In the genomic region with DNA sequence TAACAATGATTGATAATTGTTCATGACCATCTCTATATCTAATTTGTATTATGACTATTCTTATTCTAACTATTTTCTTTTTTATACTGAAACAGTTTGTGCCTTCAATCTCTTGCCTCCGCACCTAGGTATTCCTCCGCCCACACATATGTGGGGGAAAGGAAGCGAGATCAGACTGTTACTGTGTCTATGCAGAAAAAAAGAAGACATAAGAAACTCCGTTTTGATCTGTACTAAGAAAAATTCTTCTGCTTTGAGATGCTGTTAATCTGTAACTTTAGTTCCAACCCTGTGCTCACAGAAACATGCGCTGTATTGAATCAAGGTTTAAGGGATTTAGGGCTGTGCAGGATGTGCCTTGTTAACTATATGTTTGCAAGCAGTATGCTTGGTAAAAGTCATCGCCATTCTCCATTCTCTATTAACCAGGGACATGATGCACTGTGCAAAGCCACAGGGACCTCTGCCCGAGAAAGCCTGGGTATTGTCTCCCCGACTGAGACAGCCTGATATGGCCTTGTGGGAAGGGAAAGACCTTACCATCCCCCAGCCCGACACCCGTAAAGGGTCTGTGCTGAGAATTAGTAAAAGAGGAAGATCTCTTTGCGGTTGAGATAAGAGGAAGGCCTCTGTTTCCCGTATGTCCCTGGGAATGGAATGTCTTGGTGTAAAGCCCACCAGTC, we compare ENCODE assay signal across 1 cellular context.
TF ChIP-seq lines count a peak whose summit lies in the region.

No MANE protein-coding gene starts in this region.

TF ChIP-seq in HepG2, 621 proteins besides CTCF, POLR2A, EP300 and RAD21 (continues in another document):
- TF ChIP-seq IKZF1 (IDR thresholded peaks at IDR 0.05) (no peak), TARDBP (CRISPR knock-in tag; IDR thresholded peaks at IDR 0.05) (0 out of 2 replicates have a peak, but pooled peaks have one; percentile 45), PPARG (CRISPR knock-in tag; conservative IDR thresholded peaks at IDR 0.05) (0 out of 2 replicates have a peak, but pooled peaks have one; percentile 27), ZNF550 (CRISPR knock-in tag; IDR thresholded peaks at IDR 0.05; ENCODE audit: borderline replicate concordance) (no peak), ZNF160 (CRISPR knock-in tag; IDR thresholded peaks at IDR 0.05) (no peak), ZNF891 (CRISPR knock-in tag; IDR thresholded peaks at IDR 0.05) (no peak), GABPA (IDR thresholded peaks at IDR 0.05; ENCODE audit: low read depth, low read length) (no peak), GABPA (CRISPR knock-in tag; IDR thresholded peaks at IDR 0.05; ENCODE audit: low read depth) (peak; percentile 21; the same call in 1 of the 2 replicates), MYC (CRISPR knock-in tag; IDR thresholded peaks at IDR 0.05; ENCODE audit: borderline replicate concordance) (no peak), HHEX (CRISPR knock-in tag; IDR thresholded peaks at IDR 0.05) (no peak), SP4 (CRISPR knock-in tag; IDR thresholded peaks at IDR 0.05) (0 out of 2 replicates have a peak, but pooled peaks have one; percentile 26), SIX4 (CRISPR knock-in tag; IDR thresholded peaks at IDR 0.05) (no peak), TEAD3 (CRISPR knock-in tag; optimal IDR thresholded peaks at IDR 0.05; ENCODE audit: borderline replicate concordance) (peak; percentile 45), NR1H2 (CRISPR knock-in tag; IDR thresholded peaks at IDR 0.05; ENCODE audit: borderline replicate concordance, low read depth) (no peak), ZNF713 (CRISPR knock-in tag; IDR thresholded peaks at IDR 0.05) (no peak), ZNF205 (CRISPR knock-in tag; IDR thresholded peaks at IDR 0.05) (no peak), SSRP1 (CRISPR knock-in tag; IDR thresholded peaks at IDR 0.05) (no peak), ZNF333 (CRISPR knock-in tag; IDR thresholded peaks at IDR 0.05; ENCODE audit: borderline replicate concordance) (no peak), STAG1 (CRISPR knock-in tag; IDR thresholded peaks at IDR 0.05) (no peak), CREB1 (IDR thresholded peaks at IDR 0.05) (no peak), CREB1 (CRISPR knock-in tag; IDR thresholded peaks at IDR 0.05) (no peak), MIER3 (CRISPR knock-in tag; IDR thresholded peaks at IDR 0.05; ENCODE audit: borderline replicate concordance) (peak; percentile 11; the same call in 1 of the 2 replicates), MED8 (CRISPR knock-in tag; IDR thresholded peaks at IDR 0.05; ENCODE audit: insufficient replicate concordance) (no peak), RARG (CRISPR knock-in tag; IDR thresholded peaks at IDR 0.05; ENCODE audit: low read depth) (no peak), ZNF224 (CRISPR knock-in tag; IDR thresholded peaks at IDR 0.05) (no peak), KMT2B (CRISPR knock-in tag; IDR thresholded peaks at IDR 0.05) (no peak), ZNF607 (CRISPR knock-in tag; IDR thresholded peaks at IDR 0.05; ENCODE audit: borderline replicate concordance) (no peak), SIN3A (IDR thresholded peaks at IDR 0.05; ENCODE audit: borderline replicate concordance, low read depth, low read length) (no peak), SAFB2 (CRISPR knock-in tag; IDR thresholded peaks at IDR 0.05; ENCODE audit: borderline replicate concordance, low read depth) (no peak), ZNF317 (CRISPR knock-in tag; IDR thresholded peaks at IDR 0.05) (0 out of 2 replicates have a peak, but pooled peaks have one; percentile 22)
- TF ChIP-seq, protein P1, sequence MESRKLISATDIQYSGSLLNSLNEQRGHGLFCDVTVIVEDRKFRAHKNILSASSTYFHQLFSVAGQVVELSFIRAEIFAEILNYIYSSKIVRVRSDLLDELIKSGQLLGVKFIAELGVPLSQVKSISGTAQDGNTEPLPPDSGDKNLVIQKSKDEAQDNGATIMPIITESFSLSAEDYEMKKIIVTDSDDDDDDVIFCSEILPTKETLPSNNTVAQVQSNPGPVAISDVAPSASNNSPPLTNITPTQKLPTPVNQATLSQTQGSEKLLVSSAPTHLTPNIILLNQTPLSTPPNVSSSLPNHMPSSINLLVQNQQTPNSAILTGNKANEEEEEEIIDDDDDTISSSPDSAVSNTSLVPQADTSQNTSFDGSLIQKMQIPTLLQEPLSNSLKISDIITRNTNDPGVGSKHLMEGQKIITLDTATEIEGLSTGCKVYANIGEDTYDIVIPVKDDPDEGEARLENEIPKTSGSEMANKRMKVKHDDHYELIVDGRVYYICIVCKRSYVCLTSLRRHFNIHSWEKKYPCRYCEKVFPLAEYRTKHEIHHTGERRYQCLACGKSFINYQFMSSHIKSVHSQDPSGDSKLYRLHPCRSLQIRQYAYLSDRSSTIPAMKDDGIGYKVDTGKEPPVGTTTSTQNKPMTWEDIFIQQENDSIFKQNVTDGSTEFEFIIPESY (CRISPR knock-in tag; IDR thresholded peaks at IDR 0.05): no peak
- TF ChIP-seq, protein P2, sequence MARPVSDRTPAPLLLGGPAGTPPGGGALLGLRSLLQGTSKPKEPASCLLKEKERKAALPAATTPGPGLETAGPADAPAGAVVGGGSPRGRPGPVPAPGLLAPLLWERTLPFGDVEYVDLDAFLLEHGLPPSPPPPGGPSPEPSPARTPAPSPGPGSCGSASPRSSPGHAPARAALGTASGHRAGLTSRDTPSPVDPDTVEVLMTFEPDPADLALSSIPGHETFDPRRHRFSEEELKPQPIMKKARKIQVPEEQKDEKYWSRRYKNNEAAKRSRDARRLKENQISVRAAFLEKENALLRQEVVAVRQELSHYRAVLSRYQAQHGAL (CRISPR knock-in tag; IDR thresholded peaks at IDR 0.05; ENCODE audit: not compliant biosample characterization): no peak
- TF ChIP-seq, protein P3, sequence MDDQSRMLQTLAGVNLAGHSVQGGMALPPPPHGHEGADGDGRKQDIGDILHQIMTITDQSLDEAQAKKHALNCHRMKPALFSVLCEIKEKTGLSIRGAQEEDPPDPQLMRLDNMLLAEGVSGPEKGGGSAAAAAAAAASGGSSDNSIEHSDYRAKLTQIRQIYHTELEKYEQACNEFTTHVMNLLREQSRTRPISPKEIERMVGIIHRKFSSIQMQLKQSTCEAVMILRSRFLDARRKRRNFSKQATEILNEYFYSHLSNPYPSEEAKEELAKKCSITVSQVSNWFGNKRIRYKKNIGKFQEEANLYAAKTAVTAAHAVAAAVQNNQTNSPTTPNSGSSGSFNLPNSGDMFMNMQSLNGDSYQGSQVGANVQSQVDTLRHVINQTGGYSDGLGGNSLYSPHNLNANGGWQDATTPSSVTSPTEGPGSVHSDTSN (CRISPR knock-in tag; IDR thresholded peaks at IDR 0.05; ENCODE audit: borderline replicate concordance): no peak
- TF ChIP-seq, protein P4, sequence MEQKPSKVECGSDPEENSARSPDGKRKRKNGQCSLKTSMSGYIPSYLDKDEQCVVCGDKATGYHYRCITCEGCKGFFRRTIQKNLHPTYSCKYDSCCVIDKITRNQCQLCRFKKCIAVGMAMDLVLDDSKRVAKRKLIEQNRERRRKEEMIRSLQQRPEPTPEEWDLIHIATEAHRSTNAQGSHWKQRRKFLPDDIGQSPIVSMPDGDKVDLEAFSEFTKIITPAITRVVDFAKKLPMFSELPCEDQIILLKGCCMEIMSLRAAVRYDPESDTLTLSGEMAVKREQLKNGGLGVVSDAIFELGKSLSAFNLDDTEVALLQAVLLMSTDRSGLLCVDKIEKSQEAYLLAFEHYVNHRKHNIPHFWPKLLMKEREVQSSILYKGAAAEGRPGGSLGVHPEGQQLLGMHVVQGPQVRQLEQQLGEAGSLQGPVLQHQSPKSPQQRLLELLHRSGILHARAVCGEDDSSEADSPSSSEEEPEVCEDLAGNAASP (CRISPR knock-in tag; IDR thresholded peaks at IDR 0.05; ENCODE audit: borderline replicate concordance): no peak
- TF ChIP-seq, protein P5, sequence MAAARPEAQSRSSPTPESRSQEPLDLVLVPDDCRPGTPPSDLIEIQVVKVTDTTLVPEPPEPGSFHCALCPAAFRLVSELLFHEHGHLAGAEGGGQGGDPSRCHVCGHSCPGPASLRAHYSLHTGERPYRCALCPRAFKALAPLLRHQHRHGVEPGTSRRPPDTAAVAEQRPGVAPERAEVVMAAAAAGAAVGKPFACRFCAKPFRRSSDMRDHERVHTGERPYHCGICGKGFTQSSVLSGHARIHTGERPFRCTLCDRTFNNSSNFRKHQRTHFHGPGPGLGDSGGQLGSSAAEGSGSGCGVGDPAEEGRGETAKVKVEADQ (CRISPR knock-in tag; IDR thresholded peaks at IDR 0.05; ENCODE audit: borderline replicate concordance): no peak
- TF ChIP-seq, protein P6, sequence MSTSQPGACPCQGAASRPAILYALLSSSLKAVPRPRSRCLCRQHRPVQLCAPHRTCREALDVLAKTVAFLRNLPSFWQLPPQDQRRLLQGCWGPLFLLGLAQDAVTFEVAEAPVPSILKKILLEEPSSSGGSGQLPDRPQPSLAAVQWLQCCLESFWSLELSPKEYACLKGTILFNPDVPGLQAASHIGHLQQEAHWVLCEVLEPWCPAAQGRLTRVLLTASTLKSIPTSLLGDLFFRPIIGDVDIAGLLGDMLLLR (CRISPR knock-in tag; IDR thresholded peaks at IDR 0.05): no peak
- TF ChIP-seq, protein P7, sequence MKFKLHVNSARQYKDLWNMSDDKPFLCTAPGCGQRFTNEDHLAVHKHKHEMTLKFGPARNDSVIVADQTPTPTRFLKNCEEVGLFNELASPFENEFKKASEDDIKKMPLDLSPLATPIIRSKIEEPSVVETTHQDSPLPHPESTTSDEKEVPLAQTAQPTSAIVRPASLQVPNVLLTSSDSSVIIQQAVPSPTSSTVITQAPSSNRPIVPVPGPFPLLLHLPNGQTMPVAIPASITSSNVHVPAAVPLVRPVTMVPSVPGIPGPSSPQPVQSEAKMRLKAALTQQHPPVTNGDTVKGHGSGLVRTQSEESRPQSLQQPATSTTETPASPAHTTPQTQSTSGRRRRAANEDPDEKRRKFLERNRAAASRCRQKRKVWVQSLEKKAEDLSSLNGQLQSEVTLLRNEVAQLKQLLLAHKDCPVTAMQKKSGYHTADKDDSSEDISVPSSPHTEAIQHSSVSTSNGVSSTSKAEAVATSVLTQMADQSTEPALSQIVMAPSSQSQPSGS (CRISPR knock-in tag; IDR thresholded peaks at IDR 0.05): no peak
- TF ChIP-seq, protein P8, sequence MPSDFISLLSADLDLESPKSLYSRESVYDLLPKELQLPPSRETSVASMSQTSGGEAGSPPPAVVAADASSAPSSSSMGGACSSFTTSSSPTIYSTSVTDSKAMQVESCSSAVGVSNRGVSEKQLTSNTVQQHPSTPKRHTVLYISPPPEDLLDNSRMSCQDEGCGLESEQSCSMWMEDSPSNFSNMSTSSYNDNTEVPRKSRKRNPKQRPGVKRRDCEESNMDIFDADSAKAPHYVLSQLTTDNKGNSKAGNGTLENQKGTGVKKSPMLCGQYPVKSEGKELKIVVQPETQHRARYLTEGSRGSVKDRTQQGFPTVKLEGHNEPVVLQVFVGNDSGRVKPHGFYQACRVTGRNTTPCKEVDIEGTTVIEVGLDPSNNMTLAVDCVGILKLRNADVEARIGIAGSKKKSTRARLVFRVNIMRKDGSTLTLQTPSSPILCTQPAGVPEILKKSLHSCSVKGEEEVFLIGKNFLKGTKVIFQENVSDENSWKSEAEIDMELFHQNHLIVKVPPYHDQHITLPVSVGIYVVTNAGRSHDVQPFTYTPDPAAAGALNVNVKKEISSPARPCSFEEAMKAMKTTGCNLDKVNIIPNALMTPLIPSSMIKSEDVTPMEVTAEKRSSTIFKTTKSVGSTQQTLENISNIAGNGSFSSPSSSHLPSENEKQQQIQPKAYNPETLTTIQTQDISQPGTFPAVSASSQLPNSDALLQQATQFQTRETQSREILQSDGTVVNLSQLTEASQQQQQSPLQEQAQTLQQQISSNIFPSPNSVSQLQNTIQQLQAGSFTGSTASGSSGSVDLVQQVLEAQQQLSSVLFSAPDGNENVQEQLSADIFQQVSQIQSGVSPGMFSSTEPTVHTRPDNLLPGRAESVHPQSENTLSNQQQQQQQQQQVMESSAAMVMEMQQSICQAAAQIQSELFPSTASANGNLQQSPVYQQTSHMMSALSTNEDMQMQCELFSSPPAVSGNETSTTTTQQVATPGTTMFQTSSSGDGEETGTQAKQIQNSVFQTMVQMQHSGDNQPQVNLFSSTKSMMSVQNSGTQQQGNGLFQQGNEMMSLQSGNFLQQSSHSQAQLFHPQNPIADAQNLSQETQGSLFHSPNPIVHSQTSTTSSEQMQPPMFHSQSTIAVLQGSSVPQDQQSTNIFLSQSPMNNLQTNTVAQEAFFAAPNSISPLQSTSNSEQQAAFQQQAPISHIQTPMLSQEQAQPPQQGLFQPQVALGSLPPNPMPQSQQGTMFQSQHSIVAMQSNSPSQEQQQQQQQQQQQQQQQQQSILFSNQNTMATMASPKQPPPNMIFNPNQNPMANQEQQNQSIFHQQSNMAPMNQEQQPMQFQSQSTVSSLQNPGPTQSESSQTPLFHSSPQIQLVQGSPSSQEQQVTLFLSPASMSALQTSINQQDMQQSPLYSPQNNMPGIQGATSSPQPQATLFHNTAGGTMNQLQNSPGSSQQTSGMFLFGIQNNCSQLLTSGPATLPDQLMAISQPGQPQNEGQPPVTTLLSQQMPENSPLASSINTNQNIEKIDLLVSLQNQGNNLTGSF (CRISPR knock-in tag; IDR thresholded peaks at IDR 0.05): no peak
- TF ChIP-seq, protein P9, sequence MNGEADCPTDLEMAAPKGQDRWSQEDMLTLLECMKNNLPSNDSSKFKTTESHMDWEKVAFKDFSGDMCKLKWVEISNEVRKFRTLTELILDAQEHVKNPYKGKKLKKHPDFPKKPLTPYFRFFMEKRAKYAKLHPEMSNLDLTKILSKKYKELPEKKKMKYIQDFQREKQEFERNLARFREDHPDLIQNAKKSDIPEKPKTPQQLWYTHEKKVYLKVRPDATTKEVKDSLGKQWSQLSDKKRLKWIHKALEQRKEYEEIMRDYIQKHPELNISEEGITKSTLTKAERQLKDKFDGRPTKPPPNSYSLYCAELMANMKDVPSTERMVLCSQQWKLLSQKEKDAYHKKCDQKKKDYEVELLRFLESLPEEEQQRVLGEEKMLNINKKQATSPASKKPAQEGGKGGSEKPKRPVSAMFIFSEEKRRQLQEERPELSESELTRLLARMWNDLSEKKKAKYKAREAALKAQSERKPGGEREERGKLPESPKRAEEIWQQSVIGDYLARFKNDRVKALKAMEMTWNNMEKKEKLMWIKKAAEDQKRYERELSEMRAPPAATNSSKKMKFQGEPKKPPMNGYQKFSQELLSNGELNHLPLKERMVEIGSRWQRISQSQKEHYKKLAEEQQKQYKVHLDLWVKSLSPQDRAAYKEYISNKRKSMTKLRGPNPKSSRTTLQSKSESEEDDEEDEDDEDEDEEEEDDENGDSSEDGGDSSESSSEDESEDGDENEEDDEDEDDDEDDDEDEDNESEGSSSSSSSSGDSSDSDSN (CRISPR knock-in tag; IDR thresholded peaks at IDR 0.05): no peak
- TF ChIP-seq, protein P10, sequence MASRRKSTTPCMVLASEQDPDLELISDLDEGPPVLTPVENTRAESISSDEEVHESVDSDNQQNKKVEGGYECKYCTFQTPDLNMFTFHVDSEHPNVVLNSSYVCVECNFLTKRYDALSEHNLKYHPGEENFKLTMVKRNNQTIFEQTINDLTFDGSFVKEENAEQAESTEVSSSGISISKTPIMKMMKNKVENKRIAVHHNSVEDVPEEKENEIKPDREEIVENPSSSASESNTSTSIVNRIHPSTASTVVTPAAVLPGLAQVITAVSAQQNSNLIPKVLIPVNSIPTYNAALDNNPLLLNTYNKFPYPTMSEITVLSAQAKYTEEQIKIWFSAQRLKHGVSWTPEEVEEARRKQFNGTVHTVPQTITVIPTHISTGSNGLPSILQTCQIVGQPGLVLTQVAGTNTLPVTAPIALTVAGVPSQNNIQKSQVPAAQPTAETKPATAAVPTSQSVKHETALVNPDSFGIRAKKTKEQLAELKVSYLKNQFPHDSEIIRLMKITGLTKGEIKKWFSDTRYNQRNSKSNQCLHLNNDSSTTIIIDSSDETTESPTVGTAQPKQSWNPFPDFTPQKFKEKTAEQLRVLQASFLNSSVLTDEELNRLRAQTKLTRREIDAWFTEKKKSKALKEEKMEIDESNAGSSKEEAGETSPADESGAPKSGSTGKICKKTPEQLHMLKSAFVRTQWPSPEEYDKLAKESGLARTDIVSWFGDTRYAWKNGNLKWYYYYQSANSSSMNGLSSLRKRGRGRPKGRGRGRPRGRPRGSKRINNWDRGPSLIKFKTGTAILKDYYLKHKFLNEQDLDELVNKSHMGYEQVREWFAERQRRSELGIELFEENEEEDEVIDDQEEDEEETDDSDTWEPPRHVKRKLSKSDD (CRISPR knock-in tag; IDR thresholded peaks at IDR 0.05; ENCODE audit: low read depth): no peak
